16 cellular contexts compared by ENCODE assay signal in the genomic region with DNA sequence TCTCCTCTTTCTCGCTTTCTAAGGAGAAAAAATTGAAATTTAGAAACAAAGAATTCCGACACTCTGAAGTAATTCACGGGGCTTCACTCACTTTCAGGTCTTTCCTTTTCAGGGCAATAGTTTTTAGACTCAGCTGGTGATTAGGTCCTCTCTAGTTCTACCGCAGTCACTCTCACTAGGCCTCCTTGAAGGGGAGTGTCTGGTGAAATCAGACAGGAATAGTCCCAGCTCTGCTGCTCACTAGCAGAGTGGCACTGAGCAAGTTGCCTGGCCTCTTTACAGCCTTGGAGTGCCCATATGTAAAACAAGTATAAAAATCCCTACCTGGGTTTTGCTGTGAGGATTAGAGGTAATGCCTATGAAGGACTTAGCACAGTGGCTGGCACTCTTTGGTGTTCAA.
DNase-seq lines count a peak whose midpoint lies in the region; ATAC-seq, FAIRE-seq and TF ChIP-seq lines count a peak whose summit lies in the region.
"Had no signal": no experiment of that assay in that cellular context is flagged by ENCODE, and none has a peak within 500 bp of the region (broad histone marks: within the 10 kb centered on the region; RNA-seq: fewer than 3 reads in every experiment).

No MANE protein-coding gene starts in this region.

- peak; percentile 64 for ATAC-seq in GM23338
- ATAC-seq in HG03139 (IDR thresholded peaks at IDR 0.05; ENCODE audit: unreplicated experiment) = no peak
- ATAC-seq in GM21786 (IDR thresholded peaks at IDR 0.05; ENCODE audit: unreplicated experiment) = no peak
- ATAC-seq: CD8-positive, alpha-beta T cell had no signal

- H3K4me2 ChIP-seq in GM23338 (0 out of 2 replicates have a peak overlapping the region, but pooled peaks have one; percentile 12), H1 (ENCODE audit: insufficient read depth in 1 of 2, low read depth in 2 of 2, low read length in 2 of 2) (peak overlapping the region; percentile 6 to 18; a peak in 2 of 4 replicates), neural progenitor cell (peak overlapping the region; percentile 31)
- H3K4me2 ChIP-seq: BLaER1 treated with 17β-estradiol and CSF1 and Interleukin-3, amounts not matched to agents 10 nM and 100 nM had no signal

- no peak overlapping the region for H2BK120ac ChIP-seq in H1 (replicated peaks; ENCODE audit: low read depth, low read length)

- H3K27me3 Mint-ChIP-seq in GM23338 (ENCODE audit: insufficient read depth, low read depth, poor library complexity) (peaks cover 1% of the 10 kb centered on the region), neural progenitor cell (ENCODE audit: insufficient read depth, low read depth) (peaks cover 17% of the 10 kb centered on the region)
- H3K27me3 Mint-ChIP-seq: B cell had no signal

- H3F3A ChIP-seq in GM23338 (replicated peaks; ENCODE audit: low read depth) (no peaks in the 10 kb centered on the region), neural progenitor cell (ENCODE audit: low read depth) (peaks cover 24% of the 10 kb centered on the region)

- no peak overlapping the region for H3K9ac ChIP-seq in H1 (replicated peaks in 1 of 4; ENCODE audit: extremely low read depth in 1 of 4, low read depth in 3 of 4, low read length in 3 of 4)
- no peak overlapping the region for H3K9ac ChIP-seq in neural progenitor cell
- H3K9ac ChIP-seq: BLaER1 treated with 17β-estradiol and CSF1 and Interleukin-3, amounts not matched to agents 10 nM and 100 nM; GM23248 had no signal

- peak overlapping the region; percentile 72; the same call in 1 of the 2 replicates for H2AFZ ChIP-seq in GM23338
- H2AFZ ChIP-seq in H1 (ENCODE audit: low read length) = 0 out of 2 replicates have a peak overlapping the region, but pooled peaks have one; percentile 18
- H2AFZ ChIP-seq in neural progenitor cell (replicated peaks) = no peak overlapping the region
- H2AFZ ChIP-seq: GM23248 had no signal

- no peak overlapping the region for H3K27ac Mint-ChIP-seq in GM23338
- peak overlapping the region; percentile 14 for H3K27ac Mint-ChIP-seq in neural progenitor cell
- H3K27ac Mint-ChIP-seq: B cell; CD8-positive, alpha-beta T cell had no signal

- H4K5ac ChIP-seq in H1 (ENCODE audit: insufficient read length, low read depth, low read length) = no peak overlapping the region

- H4K91ac ChIP-seq in H1 (replicated peaks; ENCODE audit: insufficient read length, low read length) = no peak overlapping the region

- H3K18ac ChIP-seq in H1 (ENCODE audit: extremely low read depth, low read length) = peak overlapping the region; percentile 22; the same call in 1 of the 2 replicates

- no peak overlapping the region for H2BK15ac ChIP-seq in H1 (ENCODE audit: low read length)

- no peak overlapping the region for H3K23ac ChIP-seq in H1 (ENCODE audit: insufficient read length)

- H3K9me3 Mint-ChIP-seq in GM23338 (no peaks in the 10 kb centered on the region), neural progenitor cell (peaks cover 3% of the 10 kb centered on the region)

- H2BK12ac ChIP-seq in H1 (ENCODE audit: low read depth, low read length) = no peak overlapping the region

- DNase-seq in GM23338 (ENCODE audit: low spot score) (no peak), NCI-H69 (lab: John Stamatoyannopoulos, UW) (peak; percentile 1), H1 (ENCODE audit: low read depth in 1 of 2, low spot score in 2 of 2) (no peak), neural progenitor cell (ENCODE audit: low spot score) (peak; percentile 24), superior temporal gyrus (ENCODE audit: extremely low spot score) (no peak)
- DNase-seq: 8988T; Calu3; CD8-positive, alpha-beta T cell; DMS79 treated with DMSO at 0.1 percent for 48 hours; GF-D8; GM23248 had no signal

- H3K36me3 ChIP-seq in GM23338 (ENCODE audit: insufficient read depth) (no peaks in the 10 kb centered on the region), H1 (ENCODE audit: control insufficient read depth in 2 of 4, insufficient read depth in 4 of 4, low read length in 3 of 4) (no peaks in the 10 kb centered on the region), neural progenitor cell (no peaks in the 10 kb centered on the region)
- H3K36me3 ChIP-seq: HAP-1 had no signal

- no peak for TF ChIP-seq EP300 in H1 (IDR thresholded peaks at IDR 0.05; ENCODE audit: borderline replicate concordance in 1 of 2, low read depth in 2 of 2, low read length in 2 of 2)

- no peak for FAIRE-seq in H1 (lab: Jason Lieb, UNC)

- no peaks in the 10 kb centered on the region for H4K20me1 ChIP-seq in GM23338 (replicated peaks; ENCODE audit: insufficient read depth)
- no peaks in the 10 kb centered on the region for H4K20me1 ChIP-seq in H1 (replicated peaks in 1 of 2; ENCODE audit: control insufficient read depth in 1 of 2, insufficient read depth in 2 of 2, low read length in 2 of 2)
- H4K20me1 ChIP-seq in neural progenitor cell (ENCODE audit: low read depth) = no peaks in the 10 kb centered on the region
- H4K20me1 ChIP-seq: BLaER1 treated with 17β-estradiol and CSF1 and Interleukin-3, amounts not matched to agents 10 nM and 100 nM had no signal

- H3K4me1 ChIP-seq in GM23338 (ENCODE audit: insufficient read depth) (peaks cover 28% of the 10 kb centered on the region), H1 (replicated peaks in 1 of 4; ENCODE audit: control insufficient read depth in 3 of 4, insufficient read depth in 4 of 4, low read length in 3 of 4) (peaks cover 0 to 12% (median 5%) of the 10 kb centered on the region in 4 experiments; a peak in 4 of 7 replicates), neural progenitor cell (peaks cover 65% of the 10 kb centered on the region)
- H3K4me1 ChIP-seq: BLaER1 treated with 17β-estradiol and CSF1 and Interleukin-3, amounts not matched to agents 10 nM and 100 nM had no signal

- TF ChIP-seq CTCF in GM23338 (conservative IDR thresholded peaks at IDR 0.05; ENCODE audit: low read depth in 2 of 2) = no peak
- no peak for TF ChIP-seq CTCF in H1 (IDR thresholded peaks at IDR 0.05; ENCODE audit: control extremely low read depth in 1 of 3, insufficient read depth in 1 of 3, low read depth in 1 of 3, low read length in 3 of 3)
- no peak for TF ChIP-seq CTCF in neural progenitor cell (IDR thresholded peaks at IDR 0.05)

- no peak overlapping the region for H3K56ac ChIP-seq in H1 (replicated peaks; ENCODE audit: insufficient read length, low read depth, low read length)

- no peak overlapping the region for H4K8ac ChIP-seq in H1 (ENCODE audit: extremely low read depth, insufficient read depth, low read length)

- TF ChIP-seq RAD21 in H1 (IDR thresholded peaks at IDR 0.05 in 1 of 2, conservative IDR thresholded peaks at IDR 0.05 in 1 of 2; ENCODE audit: low read depth in 2 of 2, low read length in 2 of 2) = no peak

- no peak overlapping the region for H3K27ac ChIP-seq in GM23338 (ENCODE audit: low read depth)
- no peak overlapping the region for H3K27ac ChIP-seq in H1 (ENCODE audit: low read depth, low read length)
- peak overlapping the region; percentile 61 for H3K27ac ChIP-seq in neural progenitor cell
- H3K27ac ChIP-seq: BLaER1 treated with 17β-estradiol and CSF1 and Interleukin-3, amounts not matched to agents 10 nM and 100 nM; GM23248 had no signal

- no peak overlapping the region for H2BK5ac ChIP-seq in H1 (ENCODE audit: low read depth, low read length)

- no peak overlapping the region for H3K4me3 ChIP-seq in GM23338
- no peak overlapping the region for H3K4me3 ChIP-seq in H1 (ENCODE audit: extremely low read depth in 1 of 4, insufficient read depth in 2 of 4, low read depth in 3 of 4, low read length in 4 of 4)
- no peak overlapping the region for H3K4me3 ChIP-seq in neural progenitor cell
- H3K4me3 ChIP-seq: BLaER1 treated with 17β-estradiol and CSF1 and Interleukin-3, amounts not matched to agents 10 nM and 100 nM; GM23248; HAP-1 had no signal

- H3K36me3 Mint-ChIP-seq in GM23338 (ENCODE audit: low read depth) (no peaks in the 10 kb centered on the region), neural progenitor cell (no peaks in the 10 kb centered on the region)
- H3K36me3 Mint-ChIP-seq: CD8-positive, alpha-beta T cell had no signal

- H2AK5ac ChIP-seq in H1 (ENCODE audit: low read depth, low read length) = no peak overlapping the region

- H2BK20ac ChIP-seq in H1 (ENCODE audit: low read length) = no peak overlapping the region; the same call in 1 of the 2 replicates

- CTCF ChIA-PET in H1 (lab: Charles Lee; ENCODE audit: partially characterized antibody) = interaction anchor here (0.8 to 1.3 kb wide), 2 partner anchors 20 to 103 kb away, joined by 3 read pairs; no protein-coding TSS in a partner anchor

- H3K27me3 ChIP-seq in GM23338 (ENCODE audit: insufficient read depth) (no peaks in the 10 kb centered on the region), H1 (replicated peaks in 1 of 4; ENCODE audit: control insufficient read depth in 3 of 4, extremely low read depth in 1 of 4, insufficient read depth in 3 of 4, low read length in 3 of 4) (no peaks in the 10 kb centered on the region), neural progenitor cell (peaks cover 4% of the 10 kb centered on the region)
- H3K27me3 ChIP-seq: BLaER1 treated with 17β-estradiol and CSF1 and Interleukin-3, amounts not matched to agents 10 nM and 100 nM had no signal

- 60% methylated on average over 4 of the region's 4 CpGs; no CpG with 5 or more reads in 1 of the 2 experiments for WGBS in H1 (ENCODE audit: extremely low coverage in 1 of 2, insufficient coverage in 1 of 2, insufficient read length in 1 of 2, insufficient replicate concordance in 2 of 2, low coverage in 1 of 2, low lambda C conversion rate in 2 of 2, missing lambda C conversion rate in 1 of 2), 2 experiments

- H3K4me1 Mint-ChIP-seq in GM23338 (peaks cover 24% of the 10 kb centered on the region), neural progenitor cell (peaks cover 26% of the 10 kb centered on the region)
- H3K4me1 Mint-ChIP-seq: B cell had no signal

- H3K79me1 ChIP-seq in H1 (ENCODE audit: low read depth, low read length) = no peaks in the 10 kb centered on the region

- no peak for TF ChIP-seq POLR2A in H1 (IDR thresholded peaks at IDR 0.05; ENCODE audit: control extremely low read depth in 1 of 2, low read depth in 2 of 2, low read length in 2 of 2)

- H3K9me2 ChIP-seq in GM23338 (ENCODE audit: insufficient read depth) = no peaks in the 10 kb centered on the region; the same call in 1 of the 2 replicates

- H3K9me3 ChIP-seq in H1 (ENCODE audit: insufficient read depth in 2 of 2, low read depth in 1 of 2, low read length in 1 of 2) = no peaks in the 10 kb centered on the region
- no peaks in the 10 kb centered on the region for H3K9me3 ChIP-seq in neural progenitor cell (ENCODE audit: low read depth)
- H3K9me3 ChIP-seq: HAP-1 had no signal

- H3K4me3 Mint-ChIP-seq in GM23338 (no peak overlapping the region), neural progenitor cell (no peak overlapping the region)
- H3K4me3 Mint-ChIP-seq: B cell; CD8-positive, alpha-beta T cell had no signal

- H3K14ac ChIP-seq in H1 (ENCODE audit: insufficient read length) = no peak overlapping the region

- no peak overlapping the region for H3K4ac ChIP-seq in H1 (replicated peaks; ENCODE audit: insufficient read length, low read depth, low read length)

- H3K23me2 ChIP-seq in H1 (ENCODE audit: low read depth, low read length) = no peaks in the 10 kb centered on the region

- POLR2A ChIA-PET in H1 (lab: Charles Lee; ENCODE audit: partially characterized antibody) = no interaction called here

- H3K79me2 ChIP-seq in GM23338 (replicated peaks; ENCODE audit: insufficient read depth) = no peaks in the 10 kb centered on the region
- H3K79me2 ChIP-seq in H1 (ENCODE audit: control insufficient read depth in 1 of 2, insufficient read depth in 2 of 2, low read length in 2 of 2) = no peaks in the 10 kb centered on the region
- no peaks in the 10 kb centered on the region for H3K79me2 ChIP-seq in neural progenitor cell (ENCODE audit: low read depth)

Comparison
In these comparisons a context has a peak if more than half of its experiments do, and no peak if none do; other contexts are left out.
1. DNase-seq: peak in NCI-H69 (single experiment) and neural progenitor cell (single experiment); none in GM23338 (single experiment), H1 (0 of 2) and superior temporal gyrus (single experiment).
2. Peak in every context shown above with its lines, with median percentiles within 50 percentile points of each other: H3K4me2 ChIP-seq.